32 cellular contexts compared by ENCODE assay signal in the genomic region with DNA sequence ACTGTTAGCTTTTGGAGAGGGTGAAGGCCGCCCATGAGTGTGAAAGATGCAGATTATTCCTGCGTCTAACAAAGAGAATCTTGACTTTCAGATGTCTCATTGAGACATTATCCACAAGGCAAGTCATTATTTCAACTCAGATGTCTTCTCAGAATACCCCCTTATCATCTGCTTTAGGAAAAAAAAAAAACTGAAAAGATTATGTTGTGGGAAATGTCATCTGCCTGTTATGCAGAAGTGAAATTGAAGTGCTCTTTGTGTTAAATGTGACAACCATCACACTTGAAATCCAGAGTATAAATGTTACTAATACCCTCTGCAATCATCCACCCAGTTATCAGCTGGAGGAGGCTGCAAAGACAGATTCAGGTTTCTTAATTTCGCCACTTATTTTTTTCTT.
"Had no signal": no experiment of that assay in that cellular context is flagged by ENCODE, and none has a peak within 500 bp of the region (broad histone marks: within the 10 kb centered on the region; RNA-seq: fewer than 3 reads in every experiment).

No MANE protein-coding gene starts in this region.

- H3K27me3 Mint-ChIP-seq: activated CD4-positive, alpha-beta memory T cell treated with anti-CD3 and anti-CD28 coated beads, Interleukin-2, amount 10 ng/mL, durations not matched to agents 7 days and 5 days; activated CD4-positive, alpha-beta T cell treated with anti-CD3 and anti-CD28 coated beads for 36 hours; activated CD4-positive, alpha-beta T cell treated with anti-CD3 and anti-CD28 coated beads, Interleukin-2, amount 10 ng/mL, durations not matched to agents 7 days and 5 days; activated naive CD4-positive, alpha-beta T cell treated with anti-CD3 and anti-CD28 coated beads, Interleukin-2, amount 10 ng/mL, durations not matched to agents 7 days and 5 days; activated naive CD8-positive, alpha-beta T cell treated with anti-CD3 and anti-CD28 coated beads, Interleukin-2, amount 10 ng/mL, durations not matched to agents 7 days and 5 days; activated T-cell treated with anti-CD3 and anti-CD28 coated beads, Interleukin-2, amount 50 U/mL, for 24 hours; brain; dendritic cell treated with granulocyte-macrophage colony-stimulating factor and Interleukin-4, amounts not matched to agents 40 ng/mL and 50 ng/mL, for 4 days had no signal

- H3K4me3 Mint-ChIP-seq: activated CD4-positive, alpha-beta memory T cell treated with anti-CD3 and anti-CD28 coated beads, Interleukin-2, amount 10 ng/mL, durations not matched to agents 7 days and 5 days; activated CD4-positive, alpha-beta T cell treated with anti-CD3 and anti-CD28 coated beads for 36 hours; activated CD4-positive, alpha-beta T cell treated with anti-CD3 and anti-CD28 coated beads, Interleukin-2, amount 10 ng/mL, durations not matched to agents 7 days and 5 days; activated naive CD4-positive, alpha-beta T cell treated with anti-CD3 and anti-CD28 coated beads, Interleukin-2, amount 10 ng/mL, durations not matched to agents 7 days and 5 days; activated naive CD8-positive, alpha-beta T cell treated with anti-CD3 and anti-CD28 coated beads, Interleukin-2, amount 10 ng/mL, durations not matched to agents 7 days and 5 days; activated T-cell treated with anti-CD3 and anti-CD28 coated beads, Interleukin-2, amount 50 U/mL, for 24 hours; activated T-cell treated with anti-CD3 and anti-CD28 coated beads, Interleukin-2, amount 50 U/mL, for 72 hours; brain; dendritic cell treated with granulocyte-macrophage colony-stimulating factor and Interleukin-4, amounts not matched to agents 40 ng/mL and 50 ng/mL, for 4 days; endodermal cell had no signal

- ATAC-seq: activated CD4-positive, alpha-beta T cell treated with anti-CD3 and anti-CD28 coated beads for 36 hours; activated naive CD4-positive, alpha-beta T cell treated with anti-CD3 and anti-CD28 coated beads, Interleukin-2, amount 50 U/mL, for 72 hours; activated T-cell treated with anti-CD3 and anti-CD28 coated beads, Interleukin-2, amount 50 U/mL, for 72 hours; esophagus mucosa; gastrocnemius medialis; heart left ventricle had no signal

- H3K9me3 Mint-ChIP-seq: endodermal cell had no signal

- H3K27me3 ChIP-seq: ascending aorta, breast epithelium, cardiac muscle cell, colonic mucosa, dorsolateral prefrontal cortex, gastrocnemius medialis, heart left ventricle had no signal

- H3K27ac ChIP-seq: ascending aorta, breast epithelium, cardiac muscle cell, colonic mucosa, dorsolateral prefrontal cortex, gastrocnemius medialis, heart left ventricle had no signal

- H3K36me3 Mint-ChIP-seq: activated naive CD4-positive, alpha-beta T cell treated with anti-CD3 and anti-CD28 coated beads, Interleukin-2, amount 10 ng/mL, durations not matched to agents 7 days and 5 days; activated naive CD8-positive, alpha-beta T cell treated with anti-CD3 and anti-CD28 coated beads, Interleukin-2, amount 10 ng/mL, durations not matched to agents 7 days and 5 days had no signal

- H3K4me1 ChIP-seq: ascending aorta, breast epithelium, colonic mucosa had no signal

- H3K4me1 Mint-ChIP-seq: activated CD4-positive, alpha-beta memory T cell treated with anti-CD3 and anti-CD28 coated beads, Interleukin-2, amount 10 ng/mL, durations not matched to agents 7 days and 5 days; activated CD4-positive, alpha-beta T cell treated with anti-CD3 and anti-CD28 coated beads for 36 hours; activated CD4-positive, alpha-beta T cell treated with anti-CD3 and anti-CD28 coated beads, Interleukin-2, amount 10 ng/mL, durations not matched to agents 7 days and 5 days; activated naive CD4-positive, alpha-beta T cell treated with anti-CD3 and anti-CD28 coated beads, Interleukin-2, amount 10 ng/mL, durations not matched to agents 7 days and 5 days; activated naive CD8-positive, alpha-beta T cell treated with anti-CD3 and anti-CD28 coated beads, Interleukin-2, amount 10 ng/mL, durations not matched to agents 7 days and 5 days; endodermal cell had no signal

- H3K4me3 ChIP-seq: ascending aorta, breast epithelium, cardiac muscle cell, colonic mucosa, dorsolateral prefrontal cortex, gastrocnemius medialis, heart left ventricle had no signal

- H3K36me3 ChIP-seq: ascending aorta, breast epithelium, cardiac muscle cell, colonic mucosa, gastrocnemius medialis, heart left ventricle had no signal

- H3K27ac Mint-ChIP-seq: activated CD4-positive, alpha-beta memory T cell treated with anti-CD3 and anti-CD28 coated beads, Interleukin-2, amount 10 ng/mL, durations not matched to agents 7 days and 5 days; activated CD4-positive, alpha-beta T cell treated with anti-CD3 and anti-CD28 coated beads for 36 hours; activated CD4-positive, alpha-beta T cell treated with anti-CD3 and anti-CD28 coated beads, Interleukin-2, amount 10 ng/mL, durations not matched to agents 7 days and 5 days; activated naive CD4-positive, alpha-beta T cell treated with anti-CD3 and anti-CD28 coated beads, Interleukin-2, amount 10 ng/mL, durations not matched to agents 7 days and 5 days; activated naive CD4-positive, alpha-beta T cell treated with anti-CD3 and anti-CD28 coated beads, Interleukin-2, amount 50 U/mL, for 72 hours; activated naive CD8-positive, alpha-beta T cell treated with anti-CD3 and anti-CD28 coated beads, Interleukin-2, amount 10 ng/mL, durations not matched to agents 7 days and 5 days; activated T-cell treated with anti-CD3 and anti-CD28 coated beads, Interleukin-2, amount 50 U/mL, for 24 hours; activated T-cell treated with anti-CD3 and anti-CD28 coated beads, Interleukin-2, amount 50 U/mL, for 72 hours; brain; dendritic cell treated with granulocyte-macrophage colony-stimulating factor and Interleukin-4, amounts not matched to agents 40 ng/mL and 50 ng/mL, for 4 days; endodermal cell had no signal

- H3K9me3 ChIP-seq: ascending aorta, breast epithelium, colonic mucosa, gastrocnemius medialis had no signal

- DNase-seq: activated CD4-positive, alpha-beta memory T cell treated with anti-CD3 and anti-CD28 coated beads, Interleukin-2, amount 10 ng/mL, durations not matched to agents 7 days and 5 days; activated CD4-positive, alpha-beta T cell treated with anti-CD3 and anti-CD28 coated beads for 36 hours; activated CD4-positive, alpha-beta T cell treated with anti-CD3 and anti-CD28 coated beads, Interleukin-2, amount 10 ng/mL, durations not matched to agents 7 days and 5 days; activated CD4-positive, alpha-beta T cell treated with anti-CD3 and anti-CD28 coated beads, Interleukin-2, amount 50 U/mL, for 4 hours; activated CD4-positive, CD25-positive, alpha-beta regulatory T cell; activated CD4-positive, CD25-positive, alpha-beta regulatory T cell treated with anti-CD3 and anti-CD28 coated beads, Interleukin-2, amount 50 U/mL, for 72 hours; activated CD8-positive, alpha-beta memory T cell treated with anti-CD3 and anti-CD28 coated beads, Interleukin-2, amount 50 U/mL, for 48 hours; activated gamma-delta T cell; activated naive CD4-positive, alpha-beta T cell; activated naive CD4-positive, alpha-beta T cell treated with anti-CD3 and anti-CD28 coated beads, Interleukin-2, amount 10 ng/mL, durations not matched to agents 7 days and 5 days; activated naive CD8-positive, alpha-beta T cell treated with anti-CD3 and anti-CD28 coated beads, Interleukin-2, amount 10 ng/mL, durations not matched to agents 7 days and 5 days; activated T-cell treated with anti-CD3 and anti-CD28 coated beads for 4 hours; activated T-cell treated with anti-CD3 and anti-CD28 coated beads, Interleukin-2, amount 50 U/mL, for 24 hours; activated T-cell treated with anti-CD3 and anti-CD28 coated beads, Interleukin-2, amount 50 U/mL, for 72 hours; central memory CD4-positive, alpha-beta T cell; cerebellar nuclear complex; colonic mucosa; dorsolateral prefrontal cortex; effector memory CD4-positive, alpha-beta T cell; endodermal cell; foreskin fibroblast; gastrocnemius medialis; glutamatergic neuron; heart left ventricle; T-helper 2 cell had no signal
